8 cellular contexts compared by ENCODE assay signal in genomic region chr17:8382880-8383142, GRCh38. TPM values are rescaled to one million over a fixed set of nuclear protein-coding genes. Genes with fewer than 3 reads are reported as not detected.
DNase-seq lines count a peak whose midpoint lies in the region; ATAC-seq, FAIRE-seq and TF ChIP-seq lines count a peak whose summit lies in the region.

No MANE protein-coding gene starts in this region.

- peaks cover 54% of the 10 kb centered on the region for H3K4me1 Mint-ChIP-seq in activated T-cell treated with anti-CD3 and anti-CD28 coated beads, Interleukin-2, amount 50 U/mL, for 24 hours (ENCODE audit: low read depth)

- H3K27ac Mint-ChIP-seq in activated T-cell treated with anti-CD3 and anti-CD28 coated beads, Interleukin-2, amount 50 U/mL, for 24 hours: peak overlapping the region; percentile 100

- no peak for DNase-seq in activated T-cell treated with anti-CD3 and anti-CD28 coated beads, Interleukin-2, amount 50 U/mL, for 24 hours
- DNase-seq in activated T-cell treated with anti-CD3 and anti-CD28 coated beads, Interleukin-2, amount 50 U/mL, for 48 hours: no peak
- DNase-seq in ascending aorta (ENCODE audit: low spot score in 2 of 2) (no peak), HepG2 (ENCODE audit: low spot score) (no peak), upper lobe of right lung (no peak), NCI-H2107 (lab: John Stamatoyannopoulos, UW) (no peak), SIG-M5 (lab: John Stamatoyannopoulos, UW) (no peak)

- H3K4me3 ChIP-seq in ascending aorta (peak overlapping the region; percentile 93 to 95), HepG2 (replicated peaks in 1 of 3; ENCODE audit: insufficient read depth in 1 of 3, low read depth in 2 of 3, low read length in 3 of 3) (peak overlapping the region; percentile 81 to 90 (median 82)), upper lobe of right lung (peak overlapping the region; percentile 93)

- TF ChIP-seq POLR2A in HepG2 (IDR thresholded peaks at IDR 0.05; ENCODE audit: insufficient read depth in 1 of 2, low read depth in 2 of 2, low read length in 2 of 2): no peak

- H4K20me1 ChIP-seq in HepG2 (ENCODE audit: insufficient read depth, low read length): peaks cover 33% of the 10 kb centered on the region

- no peak for FAIRE-seq in HepG2 (lab: Jason Lieb, UNC)

- CTCF ChIA-PET in HepG2 (lab: Yijun Ruan, JAX; ENCODE audit: low intra/inter-chr PET ratio, low total read pairs): interaction anchor here (1.1 to 2.0 kb wide), 3 partner anchors 68 to 363 kb away, joined by 3 to 7 read pairs (median 3); no protein-coding TSS in a partner anchor

- POLR2A ChIA-PET in HepG2 (lab: Yijun Ruan, JAX): interaction anchor here (0.6 to 1.8 kb wide), 6 partner anchors 9 to 450 kb away, joined by 3 to 5 read pairs (median 4); partner anchors contain the start of gene MYH10

- peak overlapping the region; percentile 95 for H3K9ac ChIP-seq in HepG2 (ENCODE audit: insufficient read depth, low read depth, low read length)

- TF ChIP-seq EP300 in HepG2 (IDR thresholded peaks at IDR 0.05; ENCODE audit: low read depth in 2 of 2, low read length in 2 of 2): no peak
- no peak for TF ChIP-seq EP300 in HepG2 (CRISPR knock-in tag; IDR thresholded peaks at IDR 0.05; ENCODE audit: borderline replicate concordance)

- peaks cover 32 to 38% of the 10 kb centered on the region in 2 donors for H3K36me3 ChIP-seq in ascending aorta
- H3K36me3 ChIP-seq in HepG2 (replicated peaks in 1 of 2; ENCODE audit: control insufficient read depth in 1 of 2, insufficient read depth in 2 of 2, low read length in 2 of 2): peaks cover 9 to 35% of the 10 kb centered on the region in 2 experiments; a peak in 4 of 5 replicates
- H3K36me3 ChIP-seq in upper lobe of right lung: peaks cover 44% of the 10 kb centered on the region

- H3K9me3 ChIP-seq in ascending aorta (no peaks in the 10 kb centered on the region), HepG2 (ENCODE audit: low read length) (no peaks in the 10 kb centered on the region), upper lobe of right lung (no peaks in the 10 kb centered on the region)

- H2AFZ ChIP-seq in HepG2 (ENCODE audit: low read length): no peak overlapping the region

- peaks cover 53% of the 10 kb centered on the region for H3K36me3 Mint-ChIP-seq in activated T-cell treated with anti-CD3 and anti-CD28 coated beads, Interleukin-2, amount 50 U/mL, for 24 hours (ENCODE audit: low read depth)

- peak overlapping the region; percentile 87 for H3K4me2 ChIP-seq in HepG2 (ENCODE audit: low read depth, low read length)

- under 1% methylated on average over 15 of the region's 15 CpGs for WGBS in HepG2 (ENCODE audit: low lambda C conversion rate)

- intact Hi-C loops in ascending aorta (cut with DNase I) (loop anchor here (2.0 to 10.0 kb wide), 4 partner anchors 48 to 512 kb away; no protein-coding TSS in a partner anchor), HepG2 (cut with micrococcal nuclease; ENCODE audit: unreplicated experiment) (loop anchor here (2.0 to 10.0 kb wide), 2 partner anchors 52 to 362 kb away; partner anchors contain the start of genes CCDC42 and NDEL1), upper lobe of right lung (cut with DNase I) (no loop called here)

- H3K27me3 Mint-ChIP-seq in activated T-cell treated with anti-CD3 and anti-CD28 coated beads, Interleukin-2, amount 50 U/mL, for 24 hours: no peaks in the 10 kb centered on the region

- TF ChIP-seq RAD21 in HepG2 (CRISPR knock-in tag; IDR thresholded peaks at IDR 0.05): no peak

- H3K9me3 Mint-ChIP-seq in activated T-cell treated with anti-CD3 and anti-CD28 coated beads, Interleukin-2, amount 50 U/mL, for 24 hours: no peaks in the 10 kb centered on the region

- ATAC-seq in HepG2 (no peak), upper lobe of right lung (no peak), HG03139 (IDR thresholded peaks at IDR 0.05; ENCODE audit: unreplicated experiment) (no peak)

- TF ChIP-seq CTCF in ascending aorta (IDR thresholded peaks at IDR 0.05): no peak
- no peak for TF ChIP-seq CTCF in HepG2 (CRISPR knock-in tag; IDR thresholded peaks at IDR 0.05)
- no peak for TF ChIP-seq CTCF in upper lobe of right lung (IDR thresholded peaks at IDR 0.05)

- H3K27me3 ChIP-seq in ascending aorta (no peaks in the 10 kb centered on the region), HepG2 (ENCODE audit: control insufficient read depth in 1 of 2, insufficient read depth in 2 of 2, low read length in 2 of 2) (no peaks in the 10 kb centered on the region; a peak in 1 of 5 replicates), upper lobe of right lung (no peaks in the 10 kb centered on the region)

- peaks cover 11 to 19% of the 10 kb centered on the region in 2 donors for H3K4me1 ChIP-seq in ascending aorta
- H3K4me1 ChIP-seq in HepG2 (ENCODE audit: insufficient read depth, low read length): peaks cover 58% of the 10 kb centered on the region
- peaks cover 38% of the 10 kb centered on the region for H3K4me1 ChIP-seq in upper lobe of right lung

- BruUV-seq in HepG2 (replicated peaks; lab: Mats Ljungman, UMichigan): no TSS peak

- peak overlapping the region; percentile 100 for H3K4me3 Mint-ChIP-seq in activated T-cell treated with anti-CD3 and anti-CD28 coated beads, Interleukin-2, amount 50 U/mL, for 24 hours

- peaks cover 31% of the 10 kb centered on the region for H3K79me2 ChIP-seq in HepG2 (ENCODE audit: insufficient read depth, low read length)

- in situ Hi-C loops in HepG2 (cut with HindIII; ENCODE audit: extremely low pct_ligation_motif_present, low pct_unique_long_range_greater_than_20kb): no loop called here

- peak overlapping the region; percentile 76 to 81 for H3K27ac ChIP-seq in ascending aorta
- peak overlapping the region; percentile 64 for H3K27ac ChIP-seq in HepG2 (ENCODE audit: extremely low read length, insufficient read depth, low read length)
- H3K27ac ChIP-seq in upper lobe of right lung: peak overlapping the region; percentile 85

RNA-seq across cellular contexts. Expression of gene RPL26, which starts 0.2 kb away (rescaled TPM):
- total RNA-seq in ascending aorta: 1,547 TPM
- total RNA-seq in HepG2 (2016; rRNA removed; fragmentation: Illumina TruSeq; extraction: Trizol): 2,817 and 3,645 TPM in 2 replicates
- total RNA-seq in HepG2 (2016; cell fraction: cytosol; rRNA removed; fragmentation: Illumina TruSeq; extraction: Trizol; ENCODE audit: low read depth): 4,334 and 5,043 TPM in 2 replicates
- total RNA-seq in HepG2 (2016; cell fraction: insoluble cytoplasmic fraction; rRNA removed; fragmentation: Illumina TruSeq; extraction: Trizol): 2,923 and 3,794 TPM in 2 replicates
- 6,387 and 7,049 TPM in 2 replicates for total RNA-seq in HepG2 (2016; cell fraction: membrane; rRNA removed; fragmentation: Illumina TruSeq; extraction: Trizol)
- total RNA-seq in HepG2 (2016; cell fraction: nucleus; rRNA removed; fragmentation: Illumina TruSeq; extraction: Trizol): 834 and 897 TPM in 2 replicates
- polyA plus RNA-seq in HepG2 (2011; rRNA removed): 3,026 and 3,529 TPM in 2 replicates
- 2,378 and 3,844 TPM in 2 replicates for polyA plus RNA-seq in HepG2 (2011; cell fraction: cytosol; rRNA removed)
- 542 and 966 TPM in 2 replicates for polyA plus RNA-seq in HepG2 (2011; cell fraction: nucleus; rRNA removed)
- 4,466 and 4,951 TPM in 2 replicates for polyA plus RNA-seq in HepG2 (2012)
- polyA plus RNA-seq in HepG2 (2016; cell fraction: cytosol; fragmentation: Illumina TruSeq; extraction: Trizol; ENCODE audit: low read depth): 4,868 and 4,969 TPM in 2 replicates
- 3,325 and 3,753 TPM in 2 replicates for polyA plus RNA-seq in HepG2 (2016; cell fraction: insoluble cytoplasmic fraction; fragmentation: Illumina TruSeq; extraction: Trizol; ENCODE audit: low read depth)
- polyA plus RNA-seq in HepG2 (2016; cell fraction: membrane; fragmentation: Illumina TruSeq; extraction: Trizol; ENCODE audit: low read depth): 5,785 and 5,833 TPM in 2 replicates
- polyA plus RNA-seq in HepG2 (2016; cell fraction: nucleus; fragmentation: Illumina TruSeq; extraction: Trizol; ENCODE audit: insufficient read depth, low read depth): 1,493 and 1,589 TPM in 2 replicates
- polyA minus RNA-seq in HepG2 (2011; rRNA and poly(A)+ RNA removed; ENCODE audit: low replicate concordance): 260 and 659 TPM in 2 replicates
- 471 and 569 TPM in 2 replicates for polyA minus RNA-seq in HepG2 (2011; cell fraction: cytosol; rRNA and poly(A)+ RNA removed)
- polyA minus RNA-seq in HepG2 (2011; cell fraction: nucleus; rRNA and poly(A)+ RNA removed): 235 and 442 TPM in 2 replicates
- total RNA-seq in upper lobe of right lung: 1,173 TPM

RNA-seq across cellular contexts. Expression of gene RNF222, which starts 14.8 kb away (rescaled TPM):
- total RNA-seq in ascending aorta (not detected), HepG2 (2016; rRNA removed; fragmentation: Illumina TruSeq; extraction: Trizol) (not detected in 2 replicates), upper lobe of right lung (not detected)
- 0.20 and 0.26 TPM in 2 replicates for total RNA-seq in HepG2 (2016; cell fraction: cytosol; rRNA removed; fragmentation: Illumina TruSeq; extraction: Trizol; ENCODE audit: low read depth)
- total RNA-seq in HepG2 (2016; cell fraction: insoluble cytoplasmic fraction; rRNA removed; fragmentation: Illumina TruSeq; extraction: Trizol): not detected in 2 replicates
- total RNA-seq in HepG2 (2016; cell fraction: membrane; rRNA removed; fragmentation: Illumina TruSeq; extraction: Trizol): 0.06 and 0.07 TPM in 2 replicates
- total RNA-seq in HepG2 (2016; cell fraction: nucleus; rRNA removed; fragmentation: Illumina TruSeq; extraction: Trizol): not detected in 2 replicates
- 0.04 TPM in 1 of 2 replicates, not detected in the other for polyA plus RNA-seq in HepG2 (2011; rRNA removed)
- not detected in 2 replicates for polyA plus RNA-seq in HepG2 (2011; cell fraction: cytosol; rRNA removed)
- not detected in 2 replicates for polyA plus RNA-seq in HepG2 (2011; cell fraction: nucleus; rRNA removed)
- polyA plus RNA-seq in HepG2 (2012): not detected in 2 replicates
- 0.08 and 0.11 TPM in 2 replicates for polyA plus RNA-seq in HepG2 (2016; cell fraction: cytosol; fragmentation: Illumina TruSeq; extraction: Trizol; ENCODE audit: low read depth)
- polyA plus RNA-seq in HepG2 (2016; cell fraction: insoluble cytoplasmic fraction; fragmentation: Illumina TruSeq; extraction: Trizol; ENCODE audit: low read depth): not detected in 2 replicates
- not detected in 2 replicates for polyA plus RNA-seq in HepG2 (2016; cell fraction: membrane; fragmentation: Illumina TruSeq; extraction: Trizol; ENCODE audit: low read depth)
- polyA plus RNA-seq in HepG2 (2016; cell fraction: nucleus; fragmentation: Illumina TruSeq; extraction: Trizol; ENCODE audit: insufficient read depth, low read depth): not detected in 2 replicates
- not detected in 2 replicates for polyA minus RNA-seq in HepG2 (2011; rRNA and poly(A)+ RNA removed; ENCODE audit: low replicate concordance)
- not detected in 2 replicates for polyA minus RNA-seq in HepG2 (2011; cell fraction: cytosol; rRNA and poly(A)+ RNA removed)
- polyA minus RNA-seq in HepG2 (2011; cell fraction: nucleus; rRNA and poly(A)+ RNA removed): not detected in 2 replicates

RNA-seq across cellular contexts. Expression of gene ODF4, which starts 43.2 kb away (rescaled TPM):
- total RNA-seq in ascending aorta: not detected
- total RNA-seq in HepG2 (2016; rRNA removed; fragmentation: Illumina TruSeq; extraction: Trizol): not detected in 2 replicates
- not detected in 2 replicates for total RNA-seq in HepG2 (2016; cell fraction: cytosol; rRNA removed; fragmentation: Illumina TruSeq; extraction: Trizol; ENCODE audit: low read depth)
- not detected in 2 replicates for total RNA-seq in HepG2 (2016; cell fraction: insoluble cytoplasmic fraction; rRNA removed; fragmentation: Illumina TruSeq; extraction: Trizol)
- not detected in 2 replicates for total RNA-seq in HepG2 (2016; cell fraction: membrane; rRNA removed; fragmentation: Illumina TruSeq; extraction: Trizol)
- total RNA-seq in HepG2 (2016; cell fraction: nucleus; rRNA removed; fragmentation: Illumina TruSeq; extraction: Trizol): not detected in 2 replicates
- not detected in 2 replicates for polyA plus RNA-seq in HepG2 (2011; rRNA removed)
- polyA plus RNA-seq in HepG2 (2011; cell fraction: cytosol; rRNA removed): not detected in 2 replicates
- polyA plus RNA-seq in HepG2 (2011; cell fraction: nucleus; rRNA removed): not detected in 2 replicates
- polyA plus RNA-seq in HepG2 (2012): not detected in 2 replicates
- polyA plus RNA-seq in HepG2 (2016; cell fraction: cytosol; fragmentation: Illumina TruSeq; extraction: Trizol; ENCODE audit: low read depth): not detected in 2 replicates
- not detected in 2 replicates for polyA plus RNA-seq in HepG2 (2016; cell fraction: insoluble cytoplasmic fraction; fragmentation: Illumina TruSeq; extraction: Trizol; ENCODE audit: low read depth)
- polyA plus RNA-seq in HepG2 (2016; cell fraction: membrane; fragmentation: Illumina TruSeq; extraction: Trizol; ENCODE audit: low read depth): not detected in 2 replicates
- not detected in 2 replicates for polyA plus RNA-seq in HepG2 (2016; cell fraction: nucleus; fragmentation: Illumina TruSeq; extraction: Trizol; ENCODE audit: insufficient read depth, low read depth)
- not detected in 2 replicates for polyA minus RNA-seq in HepG2 (2011; rRNA and poly(A)+ RNA removed; ENCODE audit: low replicate concordance)
- polyA minus RNA-seq in HepG2 (2011; cell fraction: cytosol; rRNA and poly(A)+ RNA removed): not detected in 2 replicates
- polyA minus RNA-seq in HepG2 (2011; cell fraction: nucleus; rRNA and poly(A)+ RNA removed): not detected in 2 replicates
- not detected for total RNA-seq in upper lobe of right lung

RNA-seq across cellular contexts. Expression of gene NDEL1, which starts 52.9 kb away (rescaled TPM):
- total RNA-seq in ascending aorta (103 TPM), HepG2 (2016; rRNA removed; fragmentation: Illumina TruSeq; extraction: Trizol) (47.8 and 59.8 TPM in 2 replicates), upper lobe of right lung (80.6 TPM)
- 23.8 and 26.3 TPM in 2 replicates for total RNA-seq in HepG2 (2016; cell fraction: cytosol; rRNA removed; fragmentation: Illumina TruSeq; extraction: Trizol; ENCODE audit: low read depth)
- total RNA-seq in HepG2 (2016; cell fraction: insoluble cytoplasmic fraction; rRNA removed; fragmentation: Illumina TruSeq; extraction: Trizol): 40.4 and 58.0 TPM in 2 replicates
- total RNA-seq in HepG2 (2016; cell fraction: membrane; rRNA removed; fragmentation: Illumina TruSeq; extraction: Trizol): 38.8 and 39.0 TPM in 2 replicates
- 76.2 and 88.4 TPM in 2 replicates for total RNA-seq in HepG2 (2016; cell fraction: nucleus; rRNA removed; fragmentation: Illumina TruSeq; extraction: Trizol)
- 119 and 153 TPM in 2 replicates for polyA plus RNA-seq in HepG2 (2011; rRNA removed)
- polyA plus RNA-seq in HepG2 (2011; cell fraction: cytosol; rRNA removed): 90.0 and 106 TPM in 2 replicates
- 348 and 472 TPM in 2 replicates for polyA plus RNA-seq in HepG2 (2011; cell fraction: nucleus; rRNA removed)
- polyA plus RNA-seq in HepG2 (2012): 71.7 and 87.0 TPM in 2 replicates
- 9.5 and 11.4 TPM in 2 replicates for polyA plus RNA-seq in HepG2 (2016; cell fraction: cytosol; fragmentation: Illumina TruSeq; extraction: Trizol; ENCODE audit: low read depth)
- polyA plus RNA-seq in HepG2 (2016; cell fraction: insoluble cytoplasmic fraction; fragmentation: Illumina TruSeq; extraction: Trizol; ENCODE audit: low read depth): 50.5 and 54.1 TPM in 2 replicates
- polyA plus RNA-seq in HepG2 (2016; cell fraction: membrane; fragmentation: Illumina TruSeq; extraction: Trizol; ENCODE audit: low read depth): 25.5 and 26.4 TPM in 2 replicates
- polyA plus RNA-seq in HepG2 (2016; cell fraction: nucleus; fragmentation: Illumina TruSeq; extraction: Trizol; ENCODE audit: insufficient read depth, low read depth): 93.0 and 99.2 TPM in 2 replicates
- polyA minus RNA-seq in HepG2 (2011; rRNA and poly(A)+ RNA removed; ENCODE audit: low replicate concordance): 50.7 and 124 TPM in 2 replicates
- polyA minus RNA-seq in HepG2 (2011; cell fraction: cytosol; rRNA and poly(A)+ RNA removed): 38.6 and 48.1 TPM in 2 replicates
- 217 and 240 TPM in 2 replicates for polyA minus RNA-seq in HepG2 (2011; cell fraction: nucleus; rRNA and poly(A)+ RNA removed)
